8 cellular contexts compared by ENCODE assay signal in the genomic region with DNA sequence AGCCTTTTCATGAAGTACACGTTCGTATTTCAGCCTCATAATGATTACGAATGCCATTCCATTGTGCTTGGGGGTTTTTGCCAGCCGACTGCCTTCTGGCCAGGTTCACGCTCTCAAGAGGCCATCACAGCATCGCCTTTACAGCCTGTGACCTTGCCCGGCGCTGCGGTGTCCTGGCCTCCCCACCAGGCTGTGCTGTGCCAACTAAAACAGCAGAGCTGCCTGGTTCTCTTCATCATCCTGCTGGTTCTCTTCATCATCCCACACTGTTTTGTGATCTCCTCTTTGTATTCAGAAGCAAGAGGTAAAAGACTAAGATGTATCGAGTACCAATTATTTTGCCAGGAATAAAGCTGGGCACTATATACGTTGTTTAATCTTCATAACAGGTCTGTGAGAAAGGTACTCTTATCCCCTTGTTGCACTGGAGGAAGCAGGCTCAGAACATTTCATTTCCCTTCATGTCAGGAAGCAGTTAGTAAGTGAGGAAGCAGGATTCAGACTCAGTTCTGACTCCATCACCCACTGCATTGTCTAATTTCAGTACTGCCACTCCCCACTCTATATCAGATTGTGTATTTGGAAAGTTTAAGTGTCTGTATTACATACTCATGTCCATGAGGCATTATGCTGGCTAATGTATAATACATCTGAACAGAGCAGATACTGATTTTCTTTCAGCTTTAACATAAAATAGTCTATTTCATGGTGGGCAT.
DNase-seq lines count a peak whose midpoint lies in the region; ATAC-seq lines count a peak whose summit lies in the region.

No MANE protein-coding gene starts in this region.

- peak; percentile 8 for DNase-seq in DMS53 (lab: John Stamatoyannopoulos, UW)
- DNase-seq in DMS53 treated with DMSO at 0.1 percent for 48 hours (lab: John Stamatoyannopoulos, UW; ENCODE audit: unreplicated experiment), result no peak
- DNase-seq in activated CD8-positive, alpha-beta memory T cell treated with anti-CD3 and anti-CD28 coated beads, Interleukin-2, amount 50 U/mL, for 48 hours, result peak; percentile 61
- DNase-seq in germinal center (ENCODE audit: low spot score), result peak; percentile 14
- peak; percentile 9 to 34 for DNase-seq in stimulated activated CD4-positive, alpha-beta T cell treated with anti-CD3 and anti-CD28 coated beads, Interleukin-15, amount 100 ng/mL, for 1 hour (ENCODE audit: low read depth in 1 of 2, low spot score in 1 of 2)

- ATAC-seq in HG02571 (IDR thresholded peaks at IDR 0.05; ENCODE audit: unreplicated experiment) (no peak), HG02938 (IDR thresholded peaks at IDR 0.05; ENCODE audit: unreplicated experiment) (no peak), GM19463 (IDR thresholded peaks at IDR 0.05; ENCODE audit: unreplicated experiment) (no peak)
